In genomic region chr1:100265931-100266830, GRCh38 we compare ENCODE assay signal across 8 cellular contexts. TPM values are rescaled to one million over a fixed set of nuclear protein-coding genes. Genes with fewer than 3 reads are reported as not detected.
DNase-seq lines count a peak whose midpoint lies in the region; ATAC-seq and TF ChIP-seq lines count a peak whose summit lies in the region.

RTCA (plus strand) TSS chr1:100266216; CDS start chr1:100266376, 160 bp downstream.

- ATAC-seq in GM18499 (IDR thresholded peaks at IDR 0.05; ENCODE audit: insufficient read depth, unreplicated experiment): peak; percentile 92
- ATAC-seq in HG02943 (IDR thresholded peaks at IDR 0.05; ENCODE audit: low read depth, unreplicated experiment): peak; percentile 96
- peak; percentile 99 for ATAC-seq in right cardiac atrium

- no peaks in the 10 kb centered on the region for H3K9me3 ChIP-seq in ascending aorta
- H3K9me3 ChIP-seq in right cardiac atrium (ENCODE audit: control insufficient read depth, low read length): no peaks in the 10 kb centered on the region
- H3K9me3 ChIP-seq in vagina: no peaks in the 10 kb centered on the region

- TF ChIP-seq POLR2A in vagina (IDR thresholded peaks at IDR 0.05): peak in 1 of 2 donors; percentile 61

- peak within 1 kb of the TSS; percentile 76 to 84 for H3K27ac ChIP-seq in ascending aorta
- peak within 1 kb of the TSS; percentile 81 for H3K27ac ChIP-seq in right cardiac atrium (ENCODE audit: low read length)
- H3K27ac ChIP-seq in vagina: peak within 1 kb of the TSS; percentile 68

- H3K27me3 ChIP-seq in ascending aorta (no peaks in the 10 kb centered on the region), right cardiac atrium (ENCODE audit: control insufficient read depth, insufficient read depth) (no peaks in the 10 kb centered on the region), vagina (no peaks in the 10 kb centered on the region)

- peak; percentile 59 for DNase-seq in NCI-H187 treated with DMSO at 0.1 percent for 48 hours (lab: John Stamatoyannopoulos, UW)
- peak; percentile 84 to 98 for DNase-seq in ascending aorta (ENCODE audit: low spot score in 2 of 2)
- DNase-seq in right cardiac atrium: peak; percentile 98 to 99 (median 99)
- peak; percentile 94 for DNase-seq in putamen (ENCODE audit: low spot score)
- peak in 1 of 2 donors; percentile 94 for DNase-seq in vagina (ENCODE audit: extremely low spot score in 2 of 2)

- under 1% methylated on average over 56 of the region's 56 CpGs for WGBS in right cardiac atrium

- intact Hi-C loops in T-helper 2 cell treated with Interferon-gamma antibody and Interleukin-4, amounts not matched to agents 100 ng/mL and 5 ng/mL, for 36 hours (cut with micrococcal nuclease): loop anchor here (1.0 to 5.0 kb wide), 10 partner anchors 17 to 631 kb away; partner anchors contain the start of genes AGL, DBT, SLC30A7 and TRMT13
- intact Hi-C loops in ascending aorta (cut with DNase I) (loop anchor here (1.0 to 5.0 kb wide), 4 partner anchors 17 to 626 kb away; partner anchors contain the start of genes CDC14A, DBT, EXTL2 and SASS6), right cardiac atrium (cut with DNase I) (loop anchor here in 2 of 4 donors (10.0 kb wide), 2 partner anchors 131 to 189 kb away; partner anchors contain the start of genes SASS6 (in 1 of the 2) and TRMT13 (in 1 of the 2)), vagina (cut with DNase I) (loop anchor here (10.0 kb wide), 1 partner anchor 131 kb away; the partner anchor contains the start of genes SASS6 and TRMT13)

- H3K4me3 ChIP-seq in ascending aorta (peak within 1 kb of the TSS; percentile 92 to 98), right cardiac atrium (ENCODE audit: low read length) (peak within 1 kb of the TSS; percentile 96), vagina (peak within 1 kb of the TSS; percentile 72 to 74)

- H3K36me3 ChIP-seq in ascending aorta (peaks cover 19 to 23% of the 10 kb centered on the region in 2 donors), vagina (peaks cover 0 to 33% of the 10 kb centered on the region in 2 donors)

- TF ChIP-seq CTCF in ascending aorta (IDR thresholded peaks at IDR 0.05) (no peak), vagina (IDR thresholded peaks at IDR 0.05) (no peak)

- H3K4me1 ChIP-seq in ascending aorta (peaks cover 3 to 17% of the 10 kb centered on the region in 2 donors), right cardiac atrium (ENCODE audit: control insufficient read depth, insufficient read depth, low read length) (no peaks in the 10 kb centered on the region), vagina (peaks cover 43% of the 10 kb centered on the region)

RNA-seq across cellular contexts. Expression of gene RTCA, which starts in this region (rescaled TPM):
- total RNA-seq in T-helper 2 cell treated with Interferon-gamma antibody and Interleukin-4, amounts not matched to agents 100 ng/mL and 5 ng/mL, for 36 hours: 49.5 and 51.2 TPM in 2 replicates
- total RNA-seq in ascending aorta: 2.8 TPM
- total RNA-seq in right cardiac atrium: 10 to 100 TPM; 27.8 to 39.8 (median 34.7) TPM
- polyA plus RNA-seq in right cardiac atrium: 32.0 TPM
- total RNA-seq in vagina: 14.5 TPM
